Comparison of ENCODE assay signal across 1 cellular context in the genomic region with DNA sequence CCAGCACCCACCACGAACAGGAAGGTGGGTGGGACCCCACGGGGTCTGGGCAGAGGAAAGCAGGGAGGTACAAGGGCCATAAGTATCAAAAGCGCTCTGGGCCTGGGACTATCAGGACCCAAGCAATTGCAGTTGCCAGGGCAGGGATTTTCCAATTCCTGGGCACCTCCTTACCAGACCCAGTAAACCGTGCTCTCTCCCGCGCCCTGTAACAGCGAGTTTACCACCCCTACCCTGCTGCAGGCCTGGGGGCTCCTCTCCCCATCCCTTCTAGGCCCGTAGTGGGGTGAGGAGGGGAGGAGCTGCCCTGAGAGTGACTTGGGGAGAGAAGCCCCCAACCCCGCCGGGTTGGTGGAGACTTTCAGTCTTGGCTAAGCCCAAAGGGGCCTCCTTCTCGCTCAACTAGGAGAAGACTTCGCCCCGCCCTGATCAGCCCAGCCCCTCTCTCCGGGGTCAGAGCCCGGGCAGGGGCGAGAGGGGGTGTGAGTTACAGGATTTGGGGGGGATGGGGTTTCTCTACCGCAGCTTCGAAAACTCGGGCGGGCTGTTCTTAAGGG.
TF ChIP-seq lines count a peak whose summit lies in the region.

No MANE protein-coding gene starts in this region.

TF ChIP-seq in neural cell, 6 proteins besides CTCF, POLR2A, EP300 and RAD21:
- TF ChIP-seq, protein P1, sequence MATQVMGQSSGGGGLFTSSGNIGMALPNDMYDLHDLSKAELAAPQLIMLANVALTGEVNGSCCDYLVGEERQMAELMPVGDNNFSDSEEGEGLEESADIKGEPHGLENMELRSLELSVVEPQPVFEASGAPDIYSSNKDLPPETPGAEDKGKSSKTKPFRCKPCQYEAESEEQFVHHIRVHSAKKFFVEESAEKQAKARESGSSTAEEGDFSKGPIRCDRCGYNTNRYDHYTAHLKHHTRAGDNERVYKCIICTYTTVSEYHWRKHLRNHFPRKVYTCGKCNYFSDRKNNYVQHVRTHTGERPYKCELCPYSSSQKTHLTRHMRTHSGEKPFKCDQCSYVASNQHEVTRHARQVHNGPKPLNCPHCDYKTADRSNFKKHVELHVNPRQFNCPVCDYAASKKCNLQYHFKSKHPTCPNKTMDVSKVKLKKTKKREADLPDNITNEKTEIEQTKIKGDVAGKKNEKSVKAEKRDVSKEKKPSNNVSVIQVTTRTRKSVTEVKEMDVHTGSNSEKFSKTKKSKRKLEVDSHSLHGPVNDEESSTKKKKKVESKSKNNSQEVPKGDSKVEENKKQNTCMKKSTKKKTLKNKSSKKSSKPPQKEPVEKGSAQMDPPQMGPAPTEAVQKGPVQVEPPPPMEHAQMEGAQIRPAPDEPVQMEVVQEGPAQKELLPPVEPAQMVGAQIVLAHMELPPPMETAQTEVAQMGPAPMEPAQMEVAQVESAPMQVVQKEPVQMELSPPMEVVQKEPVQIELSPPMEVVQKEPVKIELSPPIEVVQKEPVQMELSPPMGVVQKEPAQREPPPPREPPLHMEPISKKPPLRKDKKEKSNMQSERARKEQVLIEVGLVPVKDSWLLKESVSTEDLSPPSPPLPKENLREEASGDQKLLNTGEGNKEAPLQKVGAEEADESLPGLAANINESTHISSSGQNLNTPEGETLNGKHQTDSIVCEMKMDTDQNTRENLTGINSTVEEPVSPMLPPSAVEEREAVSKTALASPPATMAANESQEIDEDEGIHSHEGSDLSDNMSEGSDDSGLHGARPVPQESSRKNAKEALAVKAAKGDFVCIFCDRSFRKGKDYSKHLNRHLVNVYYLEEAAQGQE (IDR thresholded peaks at IDR 0.05; ENCODE audit: borderline replicate concordance), result no peak
- no peak for TF ChIP-seq SMC3 (conservative IDR thresholded peaks at IDR 0.05; ENCODE audit: poor library complexity)
- TF ChIP-seq EZH2 (IDR thresholded peaks at IDR 0.05; ENCODE audit: borderline replicate concordance, insufficient read depth, low read length, poor library complexity, severe bottlenecking), result no peak
- no peak for TF ChIP-seq MXI1 (conservative IDR thresholded peaks at IDR 0.05; ENCODE audit: poor library complexity, severe bottlenecking)
- no peak for TF ChIP-seq TAF1 (IDR thresholded peaks at IDR 0.05; ENCODE audit: low read depth)
